ENCODE assay signal across 2 cellular contexts in the genomic region with DNA sequence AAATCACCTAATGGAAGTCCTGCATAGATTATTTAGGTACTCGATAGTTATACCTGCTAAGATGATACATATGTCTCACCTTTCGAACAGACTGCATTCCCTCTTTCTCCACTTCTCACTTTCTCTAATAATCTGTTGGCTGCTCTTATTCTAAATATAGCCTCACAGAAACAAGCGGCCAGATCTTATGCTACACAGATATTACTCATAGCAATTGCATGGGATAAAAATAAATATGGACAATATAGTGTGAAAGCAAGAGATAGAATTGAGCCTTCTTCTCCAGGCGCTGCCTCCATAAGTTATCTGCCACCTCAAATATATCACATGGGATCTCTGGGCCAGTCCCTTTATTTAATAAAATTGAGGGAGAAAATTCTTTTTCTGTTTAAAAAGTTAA.
A peak's percentile ranks its signal among the peaks of the same experiment; 100 is the strongest.
TF ChIP-seq lines count a peak whose summit lies in the region.

No MANE protein-coding gene starts in this region.

TF ChIP-seq in IMR-90, 13 proteins besides CTCF, POLR2A, EP300 and RAD21:
- no peak for TF ChIP-seq MAFK (IDR thresholded peaks at IDR 0.05; ENCODE audit: low read depth, low read length)
- no peak for TF ChIP-seq SMC3 (IDR thresholded peaks at IDR 0.05; ENCODE audit: low read depth, low read length)
- TF ChIP-seq MAZ (IDR thresholded peaks at IDR 0.05; ENCODE audit: borderline replicate concordance, low read depth, low read length): no peak
- TF ChIP-seq MXI1 (IDR thresholded peaks at IDR 0.05; ENCODE audit: borderline replicate concordance, low read depth, low read length): no peak
- no peak for TF ChIP-seq RFX5 (IDR thresholded peaks at IDR 0.05; ENCODE audit: low read depth, low read length)
- TF ChIP-seq CEBPB (IDR thresholded peaks at IDR 0.05; ENCODE audit: low read depth, low read length): no peak
- no peak for TF ChIP-seq FOS (IDR thresholded peaks at IDR 0.05; ENCODE audit: low read depth, low read length)
- no peak for TF ChIP-seq BHLHE40 (IDR thresholded peaks at IDR 0.05; ENCODE audit: low read depth, low read length)

TF ChIP-seq in neural cell, 6 proteins besides CTCF, POLR2A, EP300 and RAD21:
- TF ChIP-seq POLR2AphosphoS5 (IDR thresholded peaks at IDR 0.05): peak; percentile 18
- TF ChIP-seq SMC3 (conservative IDR thresholded peaks at IDR 0.05; ENCODE audit: poor library complexity): no peak
